Comparison of ENCODE assay signal across 11 cellular contexts in genomic region chr5:152462021-152462721, GRCh38. TPM values are rescaled to one million over a fixed set of nuclear protein-coding genes. Genes with fewer than 3 reads are reported as not detected.
DNase-seq lines count a peak whose midpoint lies in the region; ATAC-seq and TF ChIP-seq lines count a peak whose summit lies in the region.
"Had no signal": no experiment of that assay in that cellular context is flagged by ENCODE, and none has a peak within 500 bp of the region (broad histone marks: within the 10 kb centered on the region; RNA-seq: fewer than 3 reads in every experiment).

No MANE protein-coding gene starts in this region.

- H3K4me1 ChIP-seq in mesendoderm (ENCODE audit: control insufficient read depth, low read depth, low read length) (no peaks in the 10 kb centered on the region), mammary epithelial cell (ENCODE audit: insufficient read depth, low read length) (no peaks in the 10 kb centered on the region)

- no peak overlapping the region for H3K4me2 ChIP-seq in mesendoderm (ENCODE audit: low read length)
- H3K4me2 ChIP-seq in mammary epithelial cell (ENCODE audit: insufficient read depth, low read depth, low read length), result no peak overlapping the region

- no peak overlapping the region for H3K18ac ChIP-seq in mesendoderm (ENCODE audit: low read length)

- ATAC-seq in GM18511 (IDR thresholded peaks at IDR 0.05; ENCODE audit: unreplicated experiment) (peak; percentile 89), GM21717 (IDR thresholded peaks at IDR 0.05; ENCODE audit: unreplicated experiment) (peak; percentile 93), HG03469 (IDR thresholded peaks at IDR 0.05; ENCODE audit: unreplicated experiment) (peak; percentile 88), left colon (no peak)
- ATAC-seq: activated CD8-positive, alpha-beta memory T cell treated with anti-CD3 and anti-CD28 coated beads, Interleukin-2, amount 10 ng/mL, durations not matched to agents 7 days and 5 days had no signal

- dilution Hi-C loops in mammary epithelial cell (cut with HindIII; ENCODE audit: low sequenced_read_pairs), result no loop called here

- H2BK15ac ChIP-seq in mesendoderm (replicated peaks; ENCODE audit: low read depth), result no peak overlapping the region

- H3K79me1 ChIP-seq in mesendoderm (ENCODE audit: low read length), result no peaks in the 10 kb centered on the region

- H2AFZ ChIP-seq in mammary epithelial cell (ENCODE audit: low read depth, low read length), result no peak overlapping the region

- DNase-seq in mesendoderm (peak; percentile 71), T-helper 9 cell (no peak), posterior cingulate gyrus (no peak), mammary epithelial cell (no peak), left colon (no peak)
- DNase-seq: activated CD8-positive, alpha-beta memory T cell treated with anti-CD3 and anti-CD28 coated beads, Interleukin-2, amount 10 ng/mL, durations not matched to agents 7 days and 5 days; NCI-H345 had no signal

- no peak overlapping the region for H3K56ac ChIP-seq in mesendoderm (ENCODE audit: low read length)

- no peak overlapping the region for H3K23ac ChIP-seq in mesendoderm (ENCODE audit: low read length)

- BruUV-seq in mammary epithelial cell (replicated peaks; lab: Mats Ljungman, UMichigan), result no TSS peak

- no peaks in the 10 kb centered on the region for H3K36me3 ChIP-seq in mesendoderm (ENCODE audit: control insufficient read depth, insufficient read depth, low read length)
- H3K36me3 ChIP-seq in mammary epithelial cell (ENCODE audit: insufficient read depth, low read length), result no peaks in the 10 kb centered on the region

- H3K27me3 ChIP-seq in mesendoderm (ENCODE audit: insufficient read depth, low read length, poor library complexity) (no peaks in the 10 kb centered on the region), mammary epithelial cell (ENCODE audit: insufficient read depth, low read length) (peaks cover 2% of the 10 kb centered on the region)

- H2BK5ac ChIP-seq in mesendoderm (ENCODE audit: low read length), result no peak overlapping the region

- TF ChIP-seq CTCF in mammary epithelial cell (conservative IDR thresholded peaks at IDR 0.05 in 1 of 2, IDR thresholded peaks at IDR 0.05 in 1 of 2; ENCODE audit: extremely low read depth in 1 of 2, insufficient read depth in 1 of 2, low read depth in 1 of 2, low read length in 2 of 2), result no peak

- no peak overlapping the region for H3K9ac ChIP-seq in mesendoderm (ENCODE audit: low read length)
- H3K9ac ChIP-seq in mammary epithelial cell (ENCODE audit: insufficient read depth, low read length), result no peak overlapping the region

- WGBS in mesendoderm (ENCODE audit: extremely low coverage, insufficient coverage, low lambda C conversion rate), result no CpG with 5 or more reads among the region's 4 CpGs
- 46% methylated on average over 4 of the region's 4 CpGs for WGBS in mammary epithelial cell (ENCODE audit: low coverage, missing lambda C conversion rate)

- no peaks in the 10 kb centered on the region for H3K79me2 ChIP-seq in mesendoderm (ENCODE audit: control insufficient read depth, insufficient read depth, low read length)
- no peaks in the 10 kb centered on the region for H3K79me2 ChIP-seq in mammary epithelial cell (ENCODE audit: insufficient read depth, low read length)

- no peak overlapping the region for H3K4ac ChIP-seq in mesendoderm (ENCODE audit: low read depth, low read length)

- no peaks in the 10 kb centered on the region for H3K9me3 ChIP-seq in mammary epithelial cell (replicated peaks; ENCODE audit: insufficient read depth, low read length)

- no peak overlapping the region for H4K8ac ChIP-seq in mesendoderm (ENCODE audit: low read depth, low read length)

- CTCF ChIA-PET in mammary epithelial cell (lab: Charles Lee; ENCODE audit: low non-redundant PET), result no interaction called here

- H4K5ac ChIP-seq in mesendoderm (ENCODE audit: low read length), result no peak overlapping the region

- in situ Hi-C loops in mammary epithelial cell (cut with MboI; ENCODE audit: low sequenced_read_pairs in 2 of 2), result no loop called here

- H2AK5ac ChIP-seq in mesendoderm (ENCODE audit: low read length), result no peak overlapping the region

- H3K27ac ChIP-seq in mesendoderm (ENCODE audit: low read depth, low read length) (no peak overlapping the region), mammary epithelial cell (ENCODE audit: insufficient read depth, low read depth, low read length) (no peak overlapping the region)

- no peaks in the 10 kb centered on the region for H4K20me1 ChIP-seq in mammary epithelial cell (ENCODE audit: insufficient read depth, low read length)

- no peak overlapping the region for H2BK120ac ChIP-seq in mesendoderm (ENCODE audit: low read depth, low read length)

- intact Hi-C loops in posterior cingulate gyrus (cut with DNase I) (no loop called here), mammary epithelial cell (cut with micrococcal nuclease) (no loop called here), left colon (cut with DNase I, micrococcal nuclease) (no loop called here)

- H3K4me3 ChIP-seq in mesendoderm (ENCODE audit: low read length) (no peak overlapping the region), mammary epithelial cell (replicated peaks in 1 of 3; ENCODE audit: insufficient read depth in 1 of 3, low read depth in 2 of 3, low read length in 3 of 3) (no peak overlapping the region)
- H3K4me3 ChIP-seq: lung had no signal

RNA-seq across cellular contexts. Expression of gene NMUR2, which starts 57.1 kb away (rescaled TPM):
- polyA plus RNA-seq in mesendoderm (2013, experiment 1 of 2), result 0.15 TPM
- polyA plus RNA-seq in mesendoderm (2013, experiment 2 of 2), result 0.08 TPM
- total RNA-seq in mammary epithelial cell, result not detected
- polyA plus RNA-seq in mammary epithelial cell, result not detected
- not detected for polyA minus RNA-seq in mammary epithelial cell
- total RNA-seq in left colon, result not detected
- total RNA-seq: activated CD8-positive, alpha-beta memory T cell treated with anti-CD3 and anti-CD28 coated beads, Interleukin-2, amount 10 ng/mL, durations not matched to agents 7 days and 5 days had no signal
